ENCODE assay signal across 1 cellular context in the genomic region with DNA sequence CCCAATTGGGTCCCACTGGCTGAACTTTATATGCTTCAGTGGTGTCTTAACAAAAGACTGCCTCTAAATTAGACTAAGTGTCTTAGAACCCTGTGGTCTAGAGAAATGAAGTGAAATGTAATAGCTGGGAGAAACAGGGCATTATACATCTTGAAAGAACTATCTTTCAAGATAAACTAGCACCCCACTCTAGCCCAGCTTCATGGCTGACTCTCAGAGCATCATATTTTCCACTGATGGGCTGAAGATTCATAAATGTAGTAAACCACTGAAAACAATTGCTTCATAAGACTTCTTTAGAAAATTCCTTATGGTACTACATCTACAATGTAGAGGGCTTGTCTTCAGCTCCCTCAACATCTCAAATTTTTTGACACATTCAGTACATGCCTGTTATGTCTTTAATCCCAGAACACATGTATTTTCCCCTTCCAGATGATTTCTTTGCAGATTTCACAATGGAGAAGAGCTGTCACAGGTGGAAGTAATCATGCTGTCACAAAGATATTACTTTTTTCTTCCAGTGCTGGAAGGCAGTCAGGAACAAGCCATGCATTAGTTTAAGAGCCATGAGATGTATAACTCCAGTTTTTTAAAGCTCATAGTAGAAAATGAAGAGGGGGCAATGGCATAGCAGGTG.
TF ChIP-seq lines count a peak whose summit lies in the region.

No MANE protein-coding gene starts in this region.

TF ChIP-seq in GM12891, 5 proteins besides CTCF, POLR2A, EP300 and RAD21:
- no peak for TF ChIP-seq POLR2AphosphoS5 (IDR thresholded peaks at IDR 0.05; ENCODE audit: low read depth, low read length)
- no peak for TF ChIP-seq TAF1 (IDR thresholded peaks at IDR 0.05; ENCODE audit: low read depth, low read length)
- no peak for TF ChIP-seq POU2F2 (IDR thresholded peaks at IDR 0.05; ENCODE audit: low read depth, low read length)
- TF ChIP-seq PAX5 (IDR thresholded peaks at IDR 0.05; ENCODE audit: insufficient read depth, low read length, severe bottlenecking), result no peak
- TF ChIP-seq SPI1 (IDR thresholded peaks at IDR 0.05; ENCODE audit: low read depth, low read length), result no peak
